ENCODE assay signal across 5 cellular contexts in genomic region chr2:1014802-1015201, GRCh38.
"Had no signal": no experiment of that assay in that cellular context is flagged by ENCODE, and none has a peak within 500 bp of the region (broad histone marks: within the 10 kb centered on the region; RNA-seq: fewer than 3 reads in every experiment).

No MANE protein-coding gene starts in this region.

- H3K27ac ChIP-seq: GM23248 had no signal

- H3K9ac ChIP-seq: GM23248 had no signal

- H3K4me3 ChIP-seq: GM23248, K562 had no signal

- ATAC-seq: K562 had no signal

- DNase-seq: GM23248, HCEC 1CT, IMR-90, KG1 had no signal

- H2AFZ ChIP-seq: GM23248 had no signal
